ENCODE assay signal across 1 cellular context in the genomic region with DNA sequence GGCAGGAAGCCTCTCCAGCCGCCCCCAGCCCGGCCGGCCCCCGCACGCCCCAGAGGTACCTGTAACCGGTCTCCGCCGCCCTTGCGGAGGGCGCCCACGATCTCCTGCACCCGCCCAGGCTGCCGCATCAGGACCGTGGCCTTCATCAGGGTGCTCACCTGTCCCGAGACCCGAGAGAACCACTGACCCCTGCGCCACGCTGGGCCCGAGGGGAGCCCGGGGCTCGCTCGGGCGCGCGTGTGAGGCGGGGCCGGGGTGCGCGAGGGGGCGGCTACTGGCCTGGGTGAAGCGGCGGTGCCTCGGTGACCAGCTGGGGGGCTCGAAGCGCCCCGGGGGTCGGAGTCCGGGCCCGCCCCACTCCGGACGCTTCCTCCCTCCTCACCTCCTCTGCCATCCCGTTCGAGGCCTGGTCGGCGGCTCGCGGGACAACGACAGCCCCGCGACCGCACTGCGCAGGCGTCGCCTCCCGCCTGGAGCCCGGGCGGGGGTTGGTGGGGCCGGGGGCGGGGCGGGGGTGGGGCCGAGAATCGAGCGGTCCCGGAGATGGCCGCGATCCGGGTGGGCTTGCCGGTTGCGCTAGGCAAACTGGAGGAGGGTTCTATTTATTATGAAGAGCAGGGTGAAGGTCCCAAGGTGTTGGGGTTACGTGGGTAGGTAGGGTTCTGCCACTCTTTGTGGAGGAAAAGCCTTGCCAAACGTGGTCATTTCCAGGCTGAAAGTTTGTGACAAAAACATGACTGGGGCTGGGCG.
TF ChIP-seq lines count a peak whose summit lies in the region.

TSS of gene NT5C3B (minus strand) at position 433 of the 750 bp plus-strand sequence. CDS start at position 394, 39 bp downstream.

TF ChIP-seq in K562, 482 proteins besides CTCF, POLR2A, EP300 and RAD21 (continued from another document and continues in another):
- TF ChIP-seq ZBTB40 (IDR thresholded peaks at IDR 0.05) (no peak), ZBTB40 (CRISPR knock-in tag; IDR thresholded peaks at IDR 0.05) (no peak), SIN3A (IDR thresholded peaks at IDR 0.05; ENCODE audit: borderline replicate concordance in 2 of 2, control insufficient read depth in 1 of 2, low read depth in 2 of 2, low read length in 2 of 2) (no peak), ZNF197 (CRISPR knock-in tag; IDR thresholded peaks at IDR 0.05; ENCODE audit: low read depth) (no peak), JUND (IDR thresholded peaks at IDR 0.05; ENCODE audit: borderline replicate concordance, low read depth, low read length) (no peak), JUND (tag; IDR thresholded peaks at IDR 0.05; ENCODE audit: borderline replicate concordance, low read depth, low read length) (no peak), ATF7 (IDR thresholded peaks at IDR 0.05) (peak; percentile 5; the same call in 1 of the 2 replicates), ELK1 (CRISPR knock-in tag; IDR thresholded peaks at IDR 0.05) (no peak), EP400 (IDR thresholded peaks at IDR 0.05) (peak; percentile 21; the same call in 1 of the 2 replicates), IFI16 (CRISPR knock-in tag; IDR thresholded peaks at IDR 0.05) (no peak), TRIM24 (IDR thresholded peaks at IDR 0.05) (no peak), ATF1 (CRISPR knock-in tag; IDR thresholded peaks at IDR 0.05) (no peak), ATF1 (tag; IDR thresholded peaks at IDR 0.05) (no peak), POLR2G (IDR thresholded peaks at IDR 0.05; ENCODE audit: low read depth, low read length) (peak; percentile 82), NRF1 (conservative IDR thresholded peaks at IDR 0.05 in 1 of 2, IDR thresholded peaks at IDR 0.05 in 1 of 2) (peak; percentile 84 to 87), LCOR (CRISPR knock-in tag; IDR thresholded peaks at IDR 0.05) (no peak), FOXA3 (CRISPR knock-in tag; conservative IDR thresholded peaks at IDR 0.05 in 1 of 2, IDR thresholded peaks at IDR 0.05 in 1 of 2) (no peak), CBFA2T3 (IDR thresholded peaks at IDR 0.05) (no peak), CTBP1 (IDR thresholded peaks at IDR 0.05; ENCODE audit: borderline replicate concordance) (peak; percentile 52; the same call in 1 of the 2 replicates)
- TF ChIP-seq, protein P1, sequence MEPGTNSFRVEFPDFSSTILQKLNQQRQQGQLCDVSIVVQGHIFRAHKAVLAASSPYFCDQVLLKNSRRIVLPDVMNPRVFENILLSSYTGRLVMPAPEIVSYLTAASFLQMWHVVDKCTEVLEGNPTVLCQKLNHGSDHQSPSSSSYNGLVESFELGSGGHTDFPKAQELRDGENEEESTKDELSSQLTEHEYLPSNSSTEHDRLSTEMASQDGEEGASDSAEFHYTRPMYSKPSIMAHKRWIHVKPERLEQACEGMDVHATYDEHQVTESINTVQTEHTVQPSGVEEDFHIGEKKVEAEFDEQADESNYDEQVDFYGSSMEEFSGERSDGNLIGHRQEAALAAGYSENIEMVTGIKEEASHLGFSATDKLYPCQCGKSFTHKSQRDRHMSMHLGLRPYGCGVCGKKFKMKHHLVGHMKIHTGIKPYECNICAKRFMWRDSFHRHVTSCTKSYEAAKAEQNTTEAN (CRISPR knock-in tag; IDR thresholded peaks at IDR 0.05) = no peak
- TF ChIP-seq, protein P2, sequence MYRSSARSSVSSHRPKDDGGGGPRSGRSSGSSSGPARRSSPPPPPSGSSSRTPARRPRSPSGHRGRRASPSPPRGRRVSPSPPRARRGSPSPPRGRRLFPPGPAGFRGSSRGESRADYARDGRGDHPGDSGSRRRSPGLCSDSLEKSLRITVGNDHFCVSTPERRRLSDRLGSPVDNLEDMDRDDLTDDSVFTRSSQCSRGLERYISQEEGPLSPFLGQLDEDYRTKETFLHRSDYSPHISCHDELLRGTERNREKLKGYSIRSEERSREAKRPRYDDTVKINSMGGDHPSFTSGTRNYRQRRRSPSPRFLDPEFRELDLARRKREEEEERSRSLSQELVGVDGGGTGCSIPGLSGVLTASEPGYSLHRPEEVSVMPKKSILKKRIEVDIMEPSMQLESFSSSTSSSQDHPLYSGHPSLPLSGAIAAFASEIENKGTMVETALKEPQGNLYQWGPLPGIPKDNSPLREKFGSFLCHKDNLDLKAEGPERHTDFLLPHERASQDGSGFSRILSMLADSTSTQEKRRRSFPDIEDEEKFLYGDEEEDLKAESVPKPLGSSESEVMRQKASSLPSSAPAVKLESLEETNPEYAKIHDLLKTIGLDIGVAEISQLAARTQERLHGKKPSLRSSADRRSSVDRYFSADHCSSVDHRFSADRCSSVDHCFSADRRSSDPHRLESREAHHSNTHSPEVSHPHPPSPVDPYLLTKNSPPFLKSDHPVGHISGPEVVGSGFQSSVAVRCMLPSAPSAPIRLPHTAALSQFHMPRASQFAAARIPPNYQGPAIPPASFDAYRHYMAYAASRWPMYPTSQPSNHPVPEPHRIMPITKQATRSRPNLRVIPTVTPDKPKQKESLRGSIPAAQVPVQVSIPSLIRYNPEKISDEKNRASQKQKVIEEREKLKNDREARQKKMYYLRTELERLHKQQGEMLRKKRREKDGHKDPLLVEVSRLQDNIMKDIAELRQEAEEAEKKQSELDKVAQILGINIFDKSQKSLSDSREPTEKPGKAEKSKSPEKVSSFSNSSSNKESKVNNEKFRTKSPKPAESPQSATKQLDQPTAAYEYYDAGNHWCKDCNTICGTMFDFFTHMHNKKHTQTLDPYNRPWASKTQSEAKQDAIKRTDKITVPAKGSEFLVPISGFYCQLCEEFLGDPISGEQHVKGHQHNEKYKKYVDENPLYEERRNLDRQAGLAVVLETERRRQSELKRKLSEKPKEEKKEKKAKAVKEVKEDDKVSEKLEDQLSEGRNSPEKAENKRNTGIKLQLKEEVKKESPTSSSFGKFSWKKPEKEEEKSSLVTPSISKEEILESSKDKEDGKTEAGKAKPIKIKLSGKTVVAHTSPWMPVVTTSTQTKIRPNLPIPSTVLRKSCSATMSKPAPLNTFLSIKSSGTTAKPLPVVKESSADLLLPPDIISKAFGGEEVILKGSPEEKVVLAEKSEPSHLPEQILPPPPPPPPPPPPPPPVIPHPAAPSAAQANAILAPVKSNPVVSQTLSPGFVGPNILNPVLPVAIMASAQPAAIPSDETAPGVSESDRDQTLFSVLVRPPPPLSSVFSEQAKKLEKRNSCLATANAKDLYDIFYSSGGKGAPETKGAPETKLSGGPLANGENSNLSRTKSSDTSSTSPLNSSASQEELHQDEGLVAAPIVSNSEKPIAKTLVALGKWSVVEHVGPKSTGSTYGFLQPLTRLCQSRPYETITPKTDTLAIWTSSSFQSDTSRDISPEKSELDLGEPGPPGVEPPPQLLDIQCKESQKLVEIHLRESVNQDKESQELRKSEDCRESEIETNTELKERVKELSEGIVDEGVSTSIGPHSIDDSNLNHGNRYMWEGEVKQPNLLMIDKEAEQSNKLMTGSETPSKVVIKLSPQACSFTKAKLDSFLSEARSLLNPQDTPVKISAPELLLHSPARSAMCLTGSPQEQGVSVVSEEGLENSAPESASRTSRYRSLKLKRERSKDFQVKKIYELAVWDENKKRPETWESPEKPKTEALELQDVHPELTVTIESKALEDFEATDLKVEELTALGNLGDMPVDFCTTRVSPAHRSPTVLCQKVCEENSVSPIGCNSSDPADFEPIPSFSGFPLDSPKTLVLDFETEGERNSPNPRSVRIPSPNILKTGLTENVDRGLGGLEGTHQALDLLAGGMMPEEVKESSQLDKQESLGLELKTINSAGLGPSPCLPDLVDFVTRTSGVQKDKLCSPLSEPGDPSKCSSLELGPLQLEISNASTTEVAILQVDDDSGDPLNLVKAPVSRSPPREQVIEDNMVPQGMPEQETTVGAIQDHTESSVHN (IDR thresholded peaks at IDR 0.05; ENCODE audit: borderline replicate concordance in 1 of 2, low read depth in 1 of 2) = no peak
- TF ChIP-seq, protein P3, sequence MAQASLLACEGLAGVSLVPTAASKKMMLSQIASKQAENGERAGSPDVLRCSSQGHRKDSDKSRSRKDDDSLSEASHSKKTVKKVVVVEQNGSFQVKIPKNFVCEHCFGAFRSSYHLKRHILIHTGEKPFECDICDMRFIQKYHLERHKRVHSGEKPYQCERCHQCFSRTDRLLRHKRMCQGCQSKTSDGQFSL (CRISPR knock-in tag; IDR thresholded peaks at IDR 0.05) = no peak
- TF ChIP-seq, protein P3 (tag; IDR thresholded peaks at IDR 0.05) = no peak
- TF ChIP-seq, protein P4, sequence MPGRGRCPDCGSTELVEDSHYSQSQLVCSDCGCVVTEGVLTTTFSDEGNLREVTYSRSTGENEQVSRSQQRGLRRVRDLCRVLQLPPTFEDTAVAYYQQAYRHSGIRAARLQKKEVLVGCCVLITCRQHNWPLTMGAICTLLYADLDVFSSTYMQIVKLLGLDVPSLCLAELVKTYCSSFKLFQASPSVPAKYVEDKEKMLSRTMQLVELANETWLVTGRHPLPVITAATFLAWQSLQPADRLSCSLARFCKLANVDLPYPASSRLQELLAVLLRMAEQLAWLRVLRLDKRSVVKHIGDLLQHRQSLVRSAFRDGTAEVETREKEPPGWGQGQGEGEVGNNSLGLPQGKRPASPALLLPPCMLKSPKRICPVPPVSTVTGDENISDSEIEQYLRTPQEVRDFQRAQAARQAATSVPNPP (IDR thresholded peaks at IDR 0.05; ENCODE audit: borderline replicate concordance, insufficient read depth, insufficient read length) = no peak
- TF ChIP-seq, protein P5, sequence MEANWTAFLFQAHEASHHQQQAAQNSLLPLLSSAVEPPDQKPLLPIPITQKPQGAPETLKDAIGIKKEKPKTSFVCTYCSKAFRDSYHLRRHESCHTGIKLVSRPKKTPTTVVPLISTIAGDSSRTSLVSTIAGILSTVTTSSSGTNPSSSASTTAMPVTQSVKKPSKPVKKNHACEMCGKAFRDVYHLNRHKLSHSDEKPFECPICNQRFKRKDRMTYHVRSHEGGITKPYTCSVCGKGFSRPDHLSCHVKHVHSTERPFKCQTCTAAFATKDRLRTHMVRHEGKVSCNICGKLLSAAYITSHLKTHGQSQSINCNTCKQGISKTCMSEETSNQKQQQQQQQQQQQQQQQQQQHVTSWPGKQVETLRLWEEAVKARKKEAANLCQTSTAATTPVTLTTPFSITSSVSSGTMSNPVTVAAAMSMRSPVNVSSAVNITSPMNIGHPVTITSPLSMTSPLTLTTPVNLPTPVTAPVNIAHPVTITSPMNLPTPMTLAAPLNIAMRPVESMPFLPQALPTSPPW (CRISPR knock-in tag; IDR thresholded peaks at IDR 0.05) = peak; percentile 89
